ENCODE assay signal across 1 cellular context in genomic region chr16:70779361-70779760, GRCh38.
TF ChIP-seq lines count a peak whose summit lies in the region.

No MANE protein-coding gene starts in this region.

TF ChIP-seq in HepG2, 621 proteins besides CTCF, POLR2A, EP300 and RAD21:
- TF ChIP-seq ZBED4 (CRISPR knock-in tag; IDR thresholded peaks at IDR 0.05; ENCODE audit: borderline replicate concordance) (0 out of 2 replicates have a peak, but pooled peaks have one; percentile 2), HMGA1 (CRISPR knock-in tag; conservative IDR thresholded peaks at IDR 0.05) (no peak), KLF16 (CRISPR knock-in tag; IDR thresholded peaks at IDR 0.05) (0 out of 4 replicates have a peak, but pooled peaks of 1 of the 2 experiments have one; percentile 4), MAZ (IDR thresholded peaks at IDR 0.05; ENCODE audit: borderline replicate concordance, low read depth, low read length) (no peak), MAZ (CRISPR knock-in tag; IDR thresholded peaks at IDR 0.05; ENCODE audit: low read depth) (no peak), KAT7 (CRISPR knock-in tag; IDR thresholded peaks at IDR 0.05; ENCODE audit: borderline replicate concordance) (no peak), MYPOP (CRISPR knock-in tag; IDR thresholded peaks at IDR 0.05) (peak; percentile 14; the same call in 1 of the 2 replicates), ZNF747 (CRISPR knock-in tag; IDR thresholded peaks at IDR 0.05; ENCODE audit: borderline replicate concordance) (no peak), HBP1 (CRISPR knock-in tag; IDR thresholded peaks at IDR 0.05; ENCODE audit: low read depth) (no peak), TMF1 (CRISPR knock-in tag; IDR thresholded peaks at IDR 0.05; ENCODE audit: low read depth) (no peak)
TF ChIP-seq in HepG2: peak in this region for 3.
